Comparison of ENCODE assay signal across 7 cellular contexts in the genomic region with DNA sequence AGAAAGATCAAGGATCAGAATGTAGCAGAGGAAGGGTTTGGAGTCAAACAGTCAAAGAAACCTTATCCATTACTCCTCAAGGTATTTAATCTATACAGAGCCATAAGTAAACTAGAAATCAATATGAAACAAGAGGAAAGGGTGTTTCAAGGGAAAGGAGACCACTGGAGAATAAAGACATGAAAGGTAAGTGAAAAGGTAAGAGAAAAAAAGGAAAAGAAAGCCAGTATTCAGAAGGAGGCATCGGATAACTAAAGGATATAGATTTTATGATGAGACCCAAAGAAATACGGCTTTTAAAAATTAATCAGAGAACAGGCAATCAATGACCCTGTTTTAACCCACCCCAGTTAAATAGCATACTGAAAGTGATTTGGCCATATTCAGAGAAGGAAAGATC.
"Had no signal": no experiment of that assay in that cellular context is flagged by ENCODE, and none has a peak within 500 bp of the region (broad histone marks: within the 10 kb centered on the region; RNA-seq: fewer than 3 reads in every experiment).

No MANE protein-coding gene starts in this region.

- FAIRE-seq: GM12878, GM12891, GM12892, GM18507, GM19239 had no signal

- ATAC-seq: GM12878 had no signal

- DNase-seq: GDM1, GF-D8 had no signal

- H3K4me3 ChIP-seq: GM12878 had no signal
